Comparison of ENCODE assay signal across 15 cellular contexts in genomic region chr5:161378701-161379100, GRCh38.
"Had no signal": no experiment of that assay in that cellular context is flagged by ENCODE, and none has a peak within 500 bp of the region (broad histone marks: within the 10 kb centered on the region; RNA-seq: fewer than 3 reads in every experiment).

No MANE protein-coding gene starts in this region.

- H3K27me3 ChIP-seq: right atrium auricular region, tibial artery, uterus had no signal

- H3K4me1 ChIP-seq: lower lobe of right lung, prostate gland, right atrium auricular region, tibial artery, uterus had no signal

- H3K36me3 ChIP-seq: lower lobe of right lung, prostate gland, right atrium auricular region, tibial artery, uterus had no signal

- DNase-seq: activated CD4-positive, alpha-beta T cell treated with anti-CD3 and anti-CD28 coated beads, Interleukin-2, amount 50 U/mL, for 1 hour; activated CD8-positive, alpha-beta memory T cell treated with anti-CD3 and anti-CD28 coated beads, Interleukin-2, amount 50 U/mL, for 48 hours; activated gamma-delta T cell; activated T-cell treated with anti-CD3 and anti-CD28 coated beads, Interleukin-2, amount 50 U/mL, for 48 hours; lower lobe of right lung; naive thymus-derived CD8-positive, alpha-beta T cell; stimulated activated CD4-positive, alpha-beta T cell treated with anti-CD3 and anti-CD28 coated beads, Interleukin-12 subunit alpha, Interleukin-12 subunit beta, amount 100 ng/mL, for 4 hours; stimulated activated CD4-positive, alpha-beta T cell treated with anti-CD3 and anti-CD28 coated beads, Interleukin-1b, Interleukin-23, amount 100 ng/mL, for 48 hours; stimulated activated naive CD4-positive, alpha-beta T cell treated with Interleukin-2 at 50 U/mL for 16 hours; tibial artery; uterus had no signal

- H3K27ac ChIP-seq: lower lobe of right lung, prostate gland, right atrium auricular region, tibial artery, uterus had no signal

- H3K27ac Mint-ChIP-seq: activated naive CD8-positive, alpha-beta T cell; naive thymus-derived CD8-positive, alpha-beta T cell had no signal

- H3K4me3 ChIP-seq: lower lobe of right lung, prostate gland, right atrium auricular region, tibial artery, uterus had no signal

- ATAC-seq: activated CD4-positive, CD25-positive, alpha-beta regulatory T cell treated with anti-CD3 and anti-CD28 coated beads, Interleukin-2, amount 50 U/mL, for 24 hours; lower lobe of right lung; naive thymus-derived CD8-positive, alpha-beta T cell had no signal

- H3K9me3 ChIP-seq: lower lobe of right lung, prostate gland, right atrium auricular region, tibial artery, uterus had no signal

- H3K36me3 Mint-ChIP-seq: activated naive CD8-positive, alpha-beta T cell; naive thymus-derived CD8-positive, alpha-beta T cell had no signal
